8 cellular contexts compared by ENCODE assay signal in genomic region chr5:8340739-8341344, GRCh38.
A peak's percentile ranks its signal among the peaks of the same experiment; 100 is the strongest.
DNase-seq lines count a peak whose midpoint lies in the region; ATAC-seq and TF ChIP-seq lines count a peak whose summit lies in the region.

No MANE protein-coding gene starts in this region.

- H3K4me3 Mint-ChIP-seq in activated CD8-positive, alpha-beta memory T cell treated with anti-CD3 and anti-CD28 coated beads, Interleukin-2, amount 10 ng/mL, durations not matched to agents 7 days and 5 days = no peak overlapping the region

- TF ChIP-seq CTCF in ascending aorta (IDR thresholded peaks at IDR 0.05) = peak in 2 of 3 experiments; percentile 16 to 41

- H3K27ac Mint-ChIP-seq in activated CD8-positive, alpha-beta memory T cell treated with anti-CD3 and anti-CD28 coated beads, Interleukin-2, amount 10 ng/mL, durations not matched to agents 7 days and 5 days = no peak overlapping the region

- H3K4me3 ChIP-seq in BLaER1 (no peak overlapping the region), ascending aorta (no peak overlapping the region)

- no peaks in the 10 kb centered on the region for H4K20me1 ChIP-seq in BLaER1

- ATAC-seq in HG03342 (IDR thresholded peaks at IDR 0.05; ENCODE audit: unreplicated experiment) = peak; percentile 58
- no peak for ATAC-seq in GM21786 (IDR thresholded peaks at IDR 0.05; ENCODE audit: unreplicated experiment)
- ATAC-seq in HG02973 (IDR thresholded peaks at IDR 0.05; ENCODE audit: unreplicated experiment) = no peak
- ATAC-seq in GM18861 (IDR thresholded peaks at IDR 0.05; ENCODE audit: unreplicated experiment) = no peak
- no peak for ATAC-seq in activated CD8-positive, alpha-beta memory T cell treated with anti-CD3 and anti-CD28 coated beads, Interleukin-2, amount 10 ng/mL, durations not matched to agents 7 days and 5 days

- H3K27me3 Mint-ChIP-seq in activated CD8-positive, alpha-beta memory T cell treated with anti-CD3 and anti-CD28 coated beads, Interleukin-2, amount 10 ng/mL, durations not matched to agents 7 days and 5 days = no peaks in the 10 kb centered on the region

- intact Hi-C loops in ascending aorta (cut with DNase I) = no loop called here

- no peaks in the 10 kb centered on the region for H3K36me3 Mint-ChIP-seq in activated CD8-positive, alpha-beta memory T cell treated with anti-CD3 and anti-CD28 coated beads, Interleukin-2, amount 10 ng/mL, durations not matched to agents 7 days and 5 days

- H3K36me3 ChIP-seq in BLaER1 (no peaks in the 10 kb centered on the region), ascending aorta (no peaks in the 10 kb centered on the region)

- CTCF ChIA-PET in activated CD8-positive, alpha-beta memory T cell treated with anti-CD3 and anti-CD28 coated beads, Interleukin-2, amount 10 ng/mL, durations not matched to agents 7 days and 5 days (lab: Charles Lee) = no interaction called here

- H3K9me3 Mint-ChIP-seq in activated CD8-positive, alpha-beta memory T cell treated with anti-CD3 and anti-CD28 coated beads, Interleukin-2, amount 10 ng/mL, durations not matched to agents 7 days and 5 days (ENCODE audit: low read depth) = peaks cover 7% of the 10 kb centered on the region

- H3K27me3 ChIP-seq in BLaER1 (no peaks in the 10 kb centered on the region), ascending aorta (no peaks in the 10 kb centered on the region)

- H3K4me2 ChIP-seq in BLaER1 = peak overlapping the region; percentile 67

- H3K9ac ChIP-seq in BLaER1 = no peak overlapping the region

- H3K4me1 ChIP-seq in BLaER1 = peaks cover 56% of the 10 kb centered on the region
- no peaks in the 10 kb centered on the region for H3K4me1 ChIP-seq in ascending aorta

- H3K9me3 ChIP-seq in BLaER1 (peaks cover 36% of the 10 kb centered on the region), ascending aorta (no peaks in the 10 kb centered on the region)

- DNase-seq in ascending aorta (ENCODE audit: low spot score in 2 of 2) = no peak
- peak; percentile 42 for DNase-seq in medulla oblongata (ENCODE audit: extremely low spot score)
- no peak for DNase-seq in activated CD8-positive, alpha-beta memory T cell treated with anti-CD3 and anti-CD28 coated beads, Interleukin-2, amount 10 ng/mL, durations not matched to agents 7 days and 5 days

- H3K27ac ChIP-seq in BLaER1 = no peak overlapping the region; the same call in 1 of the 2 replicates
- H3K27ac ChIP-seq in ascending aorta = no peak overlapping the region

- H3K4me1 Mint-ChIP-seq in activated CD8-positive, alpha-beta memory T cell treated with anti-CD3 and anti-CD28 coated beads, Interleukin-2, amount 10 ng/mL, durations not matched to agents 7 days and 5 days = no peaks in the 10 kb centered on the region
